Comparison of ENCODE assay signal across 30 cellular contexts in genomic region chr18:45726603-45727002, GRCh38. TPM values are rescaled to one million over a fixed set of nuclear protein-coding genes. Genes with fewer than 3 reads are reported as not detected.
A peak's percentile ranks its signal among the peaks of the same experiment; 100 is the strongest.
DNase-seq lines count a peak whose midpoint lies in the region; ATAC-seq and TF ChIP-seq lines count a peak whose summit lies in the region.
"Had no signal": no experiment of that assay in that cellular context is flagged by ENCODE, and none has a peak within 500 bp of the region (broad histone marks: within the 10 kb centered on the region; RNA-seq: fewer than 3 reads in every experiment).

No MANE protein-coding gene starts in this region.

- no peaks in the 10 kb centered on the region for H3K9me3 ChIP-seq in fibroblast of lung (ENCODE audit: control insufficient read depth, insufficient read depth, low read depth, low read length)
- H3K9me3 ChIP-seq in prostate gland: no peaks in the 10 kb centered on the region
- no peaks in the 10 kb centered on the region for H3K9me3 ChIP-seq in adrenal gland (replicated peaks in 1 of 3)
- H3K9me3 ChIP-seq: heart right ventricle, MG63 had no signal

- WGBS in prostate gland: 44% methylated on average over 3 of the region's 3 CpGs
- WGBS in adrenal gland, 4 donors: 77 to 88% (median 81%) methylated on average over 3 of the region's 3 CpGs

- peak overlapping the region; percentile 26 for H3K4me2 ChIP-seq in fibroblast of lung (ENCODE audit: extremely low read depth, insufficient read depth, low read length)

- intact Hi-C loops in prostate gland (cut with DNase I): loop anchor here (10.0 kb wide), 1 partner anchor 108 kb away; no protein-coding TSS in a partner anchor
- intact Hi-C loops in adrenal gland (cut with DNase I): no loop called here

- H2AFZ ChIP-seq in fibroblast of lung (ENCODE audit: low read length): no peak overlapping the region
- H2AFZ ChIP-seq: parathyroid adenoma had no signal

- no peak for ATAC-seq in GM18868 (IDR thresholded peaks at IDR 0.05; ENCODE audit: unreplicated experiment)
- ATAC-seq: foreskin keratinocyte, heart right ventricle, left cardiac atrium, right cardiac atrium had no signal

- H3K4me1 ChIP-seq in fibroblast of lung (ENCODE audit: control insufficient read depth, extremely low read depth, insufficient read depth, low read length) (peaks cover 9% of the 10 kb centered on the region), prostate gland (replicated peaks) (no peaks in the 10 kb centered on the region), adrenal gland (replicated peaks in 1 of 2) (no peaks in the 10 kb centered on the region)
- H3K4me1 ChIP-seq: foreskin keratinocyte, parathyroid adenoma had no signal

- H3K27me3 ChIP-seq in fibroblast of lung (ENCODE audit: control insufficient read depth, insufficient read depth, low read length) (no peaks in the 10 kb centered on the region), prostate gland (replicated peaks; ENCODE audit: insufficient read depth) (no peaks in the 10 kb centered on the region), adrenal gland (no peaks in the 10 kb centered on the region)
- H3K27me3 ChIP-seq: foreskin keratinocyte, MG63 had no signal

- H3K36me3 ChIP-seq in fibroblast of lung (ENCODE audit: control insufficient read depth, insufficient read depth, low read length) (no peaks in the 10 kb centered on the region), prostate gland (no peaks in the 10 kb centered on the region), adrenal gland (replicated peaks in 1 of 2) (no peaks in the 10 kb centered on the region)
- H3K36me3 ChIP-seq: heart right ventricle, MG63 had no signal

- no peak for TF ChIP-seq POLR2A in prostate gland (IDR thresholded peaks at IDR 0.05)
- no peak for TF ChIP-seq POLR2A in adrenal gland (IDR thresholded peaks at IDR 0.05)

- H3K27ac ChIP-seq in fibroblast of lung (ENCODE audit: insufficient read depth, low read length) (no peak overlapping the region), prostate gland (peak overlapping the region; percentile 14 to 40), adrenal gland (no peak overlapping the region)
- H3K27ac ChIP-seq: foreskin keratinocyte, heart right ventricle, parathyroid adenoma, VCaP had no signal

- TF ChIP-seq CTCF in fibroblast of lung (conservative IDR thresholded peaks at IDR 0.05 in 1 of 2, IDR thresholded peaks at IDR 0.05 in 1 of 2; ENCODE audit: low read depth in 1 of 2, low read length in 2 of 2) (no peak), prostate gland (IDR thresholded peaks at IDR 0.05) (no peak), adrenal gland (IDR thresholded peaks at IDR 0.05) (no peak)

- H3K4me3 ChIP-seq in fibroblast of lung (replicated peaks in 1 of 4; ENCODE audit: control extremely low read depth in 1 of 4, insufficient read depth in 1 of 4, low read depth in 3 of 4, low read length in 4 of 4): no peak overlapping the region
- H3K4me3 ChIP-seq in prostate gland: no peak overlapping the region
- H3K4me3 ChIP-seq in adrenal gland: no peak overlapping the region
- H3K4me3 ChIP-seq: heart right ventricle, MG63 had no signal

- no peaks in the 10 kb centered on the region for H4K20me1 ChIP-seq in fibroblast of lung (ENCODE audit: control insufficient read depth, extremely low read depth, insufficient read depth, low read length)

- H3K79me2 ChIP-seq in fibroblast of lung (ENCODE audit: control insufficient read depth, insufficient read depth, low read length): no peaks in the 10 kb centered on the region
- H3K79me2 ChIP-seq: parathyroid adenoma had no signal

- DNase-seq in HT1080 (ENCODE audit: low read depth) (peak; percentile 33), NCI-H2107 treated with DMSO at 0.1 percent for 48 hours (lab: John Stamatoyannopoulos, UW; ENCODE audit: unreplicated experiment) (peak; percentile 99), fibroblast of lung (ENCODE audit: low read depth in 2 of 2) (peak; percentile 26 to 45), prostate gland (ENCODE audit: low spot score) (no peak), adrenal gland (no peak)
- no peak for DNase-seq in activated CD4-positive, alpha-beta T cell treated with anti-CD3 and anti-CD28 coated beads for 4 hours
- DNase-seq: activated CD4-positive, alpha-beta T cell treated with anti-CD3 and anti-CD28 coated beads, Interleukin-2, amount 50 U/mL, for 1 hour; activated naive CD4-positive, alpha-beta T cell treated with anti-CD3 and anti-CD28 coated beads, Interleukin-2, amount 10 ng/mL, durations not matched to agents 7 days and 5 days; activated T-cell treated with anti-CD3 and anti-CD28 coated beads, Interleukin-2, amount 50 U/mL, for 48 hours; amniotic stem cell; foreskin keratinocyte; heart right ventricle; left cardiac atrium; mammary epithelial cell; MG63; NCI-H1105 treated with DMSO at 0.1 percent for 48 hours; NCI-H2081 treated with DMSO at 0.1 percent for 48 hours; NCI-H526; right cardiac atrium; SHP77; stimulated activated CD4-positive, alpha-beta T cell treated with anti-CD3 and anti-CD28 coated beads, Interleukin-12 subunit alpha, Interleukin-12 subunit beta, amount 100 ng/mL, for 4 hours; stimulated activated CD4-positive, alpha-beta T cell treated with anti-CD3 and anti-CD28 coated beads, Interleukin-4, amount 100 ng/mL, for 1 hour; SW 1271; T-helper 9 cell; trophoblast cell had no signal

- H3K9ac ChIP-seq in fibroblast of lung (ENCODE audit: insufficient read depth, low read length): no peak overlapping the region
- H3K9ac ChIP-seq: parathyroid adenoma had no signal

RNA-seq across cellular contexts. Expression of gene SLC14A1, which starts 2.6 kb away (rescaled TPM):
- 37.6 and 44.9 TPM in 2 replicates for total RNA-seq in HT1080 (2014; rRNA removed; shearing (Covaris generic))
- polyA plus RNA-seq in HT1080 (2015; cell fraction: cytosol; rRNA removed): 45.7 and 52.5 TPM in 2 replicates
- 54.0 and 56.2 TPM in 2 replicates for polyA plus RNA-seq in HT1080 (2015; cell fraction: nucleus; rRNA removed)
- 2.3 and 31.0 TPM in 2 replicates for total RNA-seq in fibroblast of lung
- 8.0 and 56.5 TPM in 2 replicates for polyA plus RNA-seq in fibroblast of lung
- 4.2 and 39.4 TPM in 2 replicates for polyA plus RNA-seq in fibroblast of lung (2012)
- polyA minus RNA-seq in fibroblast of lung (ENCODE audit: low replicate concordance): 27.4 and 100 TPM in 2 replicates
- total RNA-seq in prostate gland: 100 to 1,000 TPM in 1 of 2 donors, 10 to 100 TPM in 1; 31.8 to 139 TPM
- 1 to 10 TPM in 6 of 8 donors, under 1 TPM in 2; 0.57 to 8.8 (median 2.0) TPM for total RNA-seq in adrenal gland
- 1 to 10 TPM; 1.3 to 3.6 (median 3.5) TPM for polyA plus RNA-seq in adrenal gland
- total RNA-seq: bronchial epithelial cell had no signal
- polyA plus RNA-seq: neural cell had no signal

Comparison
In these comparisons a context has a peak if more than half of its experiments do, and no peak if none do; other contexts are left out.
1. DNase-seq: peak in HT1080 (single experiment), NCI-H2107 treated with DMSO at 0.1 percent for 48 hours (single experiment) and fibroblast of lung (2 of 2); none in prostate gland (single experiment), adrenal gland (0 of 7) and activated CD4-positive, alpha-beta T cell treated with anti-CD3 and anti-CD28 coated beads for 4 hours (0 of 2).
2. H3K27ac ChIP-seq: peak in prostate gland (2 of 2); none in fibroblast of lung (single experiment) and adrenal gland (0 of 5).